In genomic region chr19:48551437-48552302, GRCh38 we compare ENCODE assay signal across 12 cellular contexts. TPM values are rescaled to one million over a fixed set of nuclear protein-coding genes. Genes with fewer than 3 reads are reported as not detected.
DNase-seq lines count a peak whose midpoint lies in the region; ATAC-seq, FAIRE-seq and TF ChIP-seq lines count a peak whose summit lies in the region.
"Had no signal": no experiment of that assay in that cellular context is flagged by ENCODE, and none has a peak within 500 bp of the region (broad histone marks: within the 10 kb centered on the region; RNA-seq: fewer than 3 reads in every experiment).

TSS of gene SULT2B1 (plus strand) at chr19:48552172. CDS start at chr19:48552253, 81 bp downstream.

- ATAC-seq in Right ventricle myocardium inferior (no peak), upper lobe of left lung (ENCODE audit: low FRiP score in 2 of 2) (peak; percentile 34 to 82), HG03045 (IDR thresholded peaks at IDR 0.05; ENCODE audit: unreplicated experiment) (no peak)
- ATAC-seq: sciatic nerve had no signal

- peak in 1 of 4 donors; percentile 41 for TF ChIP-seq POLR2A in upper lobe of left lung (IDR thresholded peaks at IDR 0.05)

- H3K27ac ChIP-seq in keratinocyte (ENCODE audit: control insufficient read depth, insufficient read depth, low read length) = no peak within 1 kb of the TSS
- H3K27ac ChIP-seq in upper lobe of left lung = peak within 1 kb of the TSS in 3 of 4 donors; percentile 5 to 35 (median 16)
- no peak within 1 kb of the TSS for H3K27ac ChIP-seq in osteoblast (ENCODE audit: low read depth, low read length)
- H3K27ac ChIP-seq: heart right ventricle had no signal

- H3K9ac ChIP-seq in keratinocyte (ENCODE audit: control insufficient read depth, extremely low read depth, insufficient read depth, low read length) = no peak within 1 kb of the TSS

- H4K20me1 ChIP-seq in keratinocyte (ENCODE audit: control insufficient read depth, extremely low read depth, insufficient read depth, low read length) (no peaks in the 10 kb centered on the region), osteoblast (ENCODE audit: insufficient read depth, low read length) (no peaks in the 10 kb centered on the region)

- no peaks in the 10 kb centered on the region for H3K9me1 ChIP-seq in keratinocyte (ENCODE audit: control insufficient read depth, extremely low read depth, insufficient read depth, low read length)

- DNase-seq in Right ventricle myocardium inferior (ENCODE audit: missing footprints) (peak; percentile 66), cardiac septum (ENCODE audit: low spot score) (no peak), NCI-H526 treated with DMSO at 0.1 percent for 48 hours (lab: John Stamatoyannopoulos, UW) (peak; percentile 58), keratinocyte (ENCODE audit: low read depth, low spot score) (no peak), upper lobe of left lung (peak; percentile 69 to 86), osteoblast (ENCODE audit: insufficient read length, low spot score, missing footprints) (no peak)
- DNase-seq in stimulated activated CD4-positive, alpha-beta T cell treated with anti-CD3 and anti-CD28 coated beads, Interleukin-4, amount 100 ng/mL, for 1 hour = no peak
- DNase-seq: activated CD8-positive, alpha-beta memory T cell treated with anti-CD3 and anti-CD28 coated beads for 24 hours; heart right ventricle; NCI-H1930 had no signal

- H3K4me1 ChIP-seq in keratinocyte (ENCODE audit: control insufficient read depth, extremely low read depth, insufficient read depth, low read length) (peaks cover 29% of the 10 kb centered on the region), upper lobe of left lung (peaks cover 0 to 13% (median 8%) of the 10 kb centered on the region in 4 donors), osteoblast (ENCODE audit: insufficient read depth, low read length) (peaks cover 10% of the 10 kb centered on the region)

- H3K27me3 ChIP-seq in keratinocyte (ENCODE audit: control insufficient read depth, extremely low read depth, insufficient read depth, low read length) (peaks cover 3% of the 10 kb centered on the region), upper lobe of left lung (no peaks in the 10 kb centered on the region), osteoblast (ENCODE audit: insufficient read depth, low read length) (peaks cover 11% of the 10 kb centered on the region)

- no peaks in the 10 kb centered on the region for H3K79me2 ChIP-seq in keratinocyte (ENCODE audit: control insufficient read depth, insufficient read depth, low read length)
- no peaks in the 10 kb centered on the region for H3K79me2 ChIP-seq in osteoblast (ENCODE audit: insufficient read depth, low read length)

- H3K4me2 ChIP-seq in keratinocyte (ENCODE audit: control insufficient read depth, extremely low read depth, insufficient read depth, low read depth, low read length) (peak within 1 kb of the TSS; percentile 37), osteoblast (ENCODE audit: insufficient read depth, low read length) (no peak within 1 kb of the TSS)

- intact Hi-C loops in Right ventricle myocardium inferior (cut with DNase I) (no loop called here), cardiac septum (cut with DNase I) (no loop called here)

- 68 to 69% methylated on average over 13 to 33 of the region's 36 CpGs for WGBS in upper lobe of left lung, 2 donors

- peak within 1 kb of the TSS in 1 of 3 experiments; percentile 26 for H3K4me3 ChIP-seq in keratinocyte (ENCODE audit: control insufficient read depth in 2 of 3, extremely low read depth in 1 of 3, insufficient read depth in 2 of 3, low read depth in 1 of 3, low read length in 3 of 3)
- H3K4me3 ChIP-seq in upper lobe of left lung = peak within 1 kb of the TSS; percentile 10 to 36 (median 26)
- H3K4me3 ChIP-seq in osteoblast (ENCODE audit: insufficient read depth, low read length) = no peak within 1 kb of the TSS
- H3K4me3 ChIP-seq: heart right ventricle had no signal

- H2AFZ ChIP-seq in keratinocyte (ENCODE audit: control insufficient read depth, low read length) = no peak within 1 kb of the TSS
- no peak within 1 kb of the TSS for H2AFZ ChIP-seq in osteoblast (ENCODE audit: low read length)

- no peak for TF ChIP-seq EP300 in upper lobe of left lung (IDR thresholded peaks at IDR 0.05)

- dilution Hi-C loops in keratinocyte (cut with MboI; ENCODE audit: extremely low pct_ligation_motif_present, low sequenced_read_pairs) = no loop called here

- TF ChIP-seq CTCF in keratinocyte (optimal IDR thresholded peaks at IDR 0.05 in 1 of 3, IDR thresholded peaks at IDR 0.05 in 1 of 3, conservative IDR thresholded peaks at IDR 0.05 in 1 of 3; ENCODE audit: extremely low read depth in 1 of 3, insufficient read depth in 2 of 3, low read length in 3 of 3) (peak in 1 of 3 experiments; percentile 6), upper lobe of left lung (IDR thresholded peaks at IDR 0.05) (peak in 1 of 6 experiments; percentile 9), osteoblast (IDR thresholded peaks at IDR 0.05; ENCODE audit: extremely low read depth, low read depth, low read length) (no peak)

- no peaks in the 10 kb centered on the region for H3K9me3 ChIP-seq in keratinocyte (ENCODE audit: control insufficient read depth, low read depth, low read length)
- no peaks in the 10 kb centered on the region for H3K9me3 ChIP-seq in upper lobe of left lung
- H3K9me3 ChIP-seq in osteoblast (ENCODE audit: low read depth, low read length) = peaks cover 2% of the 10 kb centered on the region
- H3K9me3 ChIP-seq: heart right ventricle had no signal

- no peak for FAIRE-seq in keratinocyte (lab: Jason Lieb, UNC)

- H3K36me3 ChIP-seq in keratinocyte (ENCODE audit: control insufficient read depth in 2 of 2, extremely low read depth in 1 of 2, insufficient read depth in 2 of 2, low read length in 2 of 2) (no peaks in the 10 kb centered on the region), upper lobe of left lung (no peaks in the 10 kb centered on the region), osteoblast (ENCODE audit: insufficient read depth, low read length) (no peaks in the 10 kb centered on the region)
- H3K36me3 ChIP-seq: heart right ventricle had no signal

RNA-seq across cellular contexts. Expression of gene SULT2B1, which starts in this region (rescaled TPM):
- total RNA-seq in Right ventricle myocardium inferior (0.43 TPM), cardiac septum (0.19 TPM), upper lobe of left lung (10 to 100 TPM; 10.5 to 19.6 (median 15.2) TPM), osteoblast (under 0.01 TPM in 1 of 2 replicates, not detected in the other)
- polyA plus RNA-seq in keratinocyte = 6.0 to 10.2 TPM (median 8.9 TPM) in 3 replicates
- polyA plus RNA-seq in keratinocyte (2011; ENCODE audit: low read depth) = 92.9 TPM
- polyA plus RNA-seq in keratinocyte (2011; cell fraction: cytosol; rRNA removed) = 9.9 and 11.2 TPM in 2 replicates
- 6.5 and 6.7 TPM in 2 replicates for polyA plus RNA-seq in keratinocyte (2011; cell fraction: nucleus; rRNA removed)
- 12.1 and 225 TPM in 2 replicates for polyA plus RNA-seq in keratinocyte (2012; ENCODE audit: low replicate concordance)
- 5.1 to 11.3 TPM (median 10.8 TPM) in 3 replicates for polyA minus RNA-seq in keratinocyte
- 8.8 TPM for polyA minus RNA-seq in keratinocyte (2011; cell fraction: cytosol; rRNA and poly(A)+ RNA removed)
- 5.5 and 6.4 TPM in 2 replicates for polyA minus RNA-seq in keratinocyte (2011; cell fraction: nucleus; rRNA and poly(A)+ RNA removed)
- total RNA-seq: sciatic nerve had no signal

Comparison
In these comparisons a context has a peak if more than half of its experiments do, and no peak if none do; other contexts are left out.
1. Peak in DNase-seq in Right ventricle myocardium inferior; RNA of the gene not detected or under 1 TPM.
2. ATAC-seq: peak in upper lobe of left lung (2 of 2); none in Right ventricle myocardium inferior (single experiment) and HG03045 (single experiment).
3. DNase-seq: peak in NCI-H526 treated with DMSO at 0.1 percent for 48 hours (single experiment) and upper lobe of left lung (2 of 2); none in cardiac septum (single experiment), keratinocyte (single experiment), osteoblast (single experiment) and stimulated activated CD4-positive, alpha-beta T cell treated with anti-CD3 and anti-CD28 coated beads, Interleukin-4, amount 100 ng/mL, for 1 hour (single experiment).
4. H3K27ac ChIP-seq: peak in upper lobe of left lung (3 of 4); none in keratinocyte (single experiment) and osteoblast (single experiment).